Comparison of ENCODE assay signal across 19 cellular contexts in the genomic region with DNA sequence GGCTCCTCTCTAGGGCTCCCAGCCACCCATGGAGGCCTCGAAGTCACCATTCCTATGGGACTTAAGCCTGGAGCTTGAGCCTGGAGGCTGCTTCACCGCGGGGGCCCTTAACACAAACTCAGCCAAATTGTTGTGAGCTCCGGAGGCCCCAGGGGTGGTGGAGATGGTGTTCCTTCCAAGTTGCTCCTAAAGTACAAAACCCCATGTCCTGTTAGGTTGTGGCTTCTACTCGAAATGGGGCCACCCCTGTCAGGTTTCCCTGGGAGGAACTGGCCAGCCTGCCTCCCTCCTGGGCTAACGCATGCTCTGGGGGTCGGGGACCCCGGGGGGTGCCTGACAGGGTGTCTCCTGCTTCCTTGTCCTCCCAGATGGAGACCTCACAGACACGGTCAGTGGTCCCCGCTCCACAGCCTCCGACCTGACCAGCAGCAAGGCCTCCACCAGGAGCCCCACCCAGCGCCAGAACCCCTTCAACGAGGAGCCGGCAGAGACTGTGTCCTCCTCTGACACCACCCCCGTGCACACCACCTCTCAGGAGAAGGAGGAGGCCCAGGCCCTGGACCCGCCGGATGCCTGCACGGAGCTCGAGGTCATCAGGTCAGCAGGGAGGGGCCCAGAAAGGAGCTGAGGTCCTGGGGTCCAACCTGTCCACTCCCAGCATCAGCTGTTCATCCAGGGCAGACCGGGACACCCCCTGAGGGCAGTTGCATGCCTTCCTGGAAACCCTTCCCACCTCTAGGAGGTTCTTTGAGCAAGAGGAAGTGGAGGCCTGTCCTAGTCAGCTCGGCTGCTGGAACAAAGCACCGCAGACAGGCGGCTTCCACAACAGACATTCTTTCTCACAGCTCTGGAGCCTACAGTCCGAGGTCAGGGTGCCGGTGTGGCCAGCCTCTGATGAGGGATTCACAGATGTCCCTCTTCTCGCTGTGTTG. TPM values are rescaled to one million over a fixed set of nuclear protein-coding genes. Genes with fewer than 3 reads are reported as not detected.
A peak's percentile ranks its signal among the peaks of the same experiment; 100 is the strongest.
DNase-seq lines count a peak whose midpoint lies in the region; ATAC-seq, FAIRE-seq and TF ChIP-seq lines count a peak whose summit lies in the region.
"Had no signal": no experiment of that assay in that cellular context is flagged by ENCODE, and none has a peak within 500 bp of the region (broad histone marks: within the 10 kb centered on the region; RNA-seq: fewer than 3 reads in every experiment).

No MANE protein-coding gene starts in this region.

- in situ Hi-C loops in GM12878 (cut with MboI): no loop called here

- CTCF ChIA-PET in GM12878 (lab: Yijun Ruan, JAX): no interaction called here

- SMC1A ChIA-PET in GM12878 (lab: Charles Lee; ENCODE audit: uncharacterized antibody, unreplicated experiment): interaction anchor here (0.6 kb wide), 1 partner anchor 28 kb away, joined by 3 read pairs; no protein-coding TSS in a partner anchor

- no peak overlapping the region for H3K9ac ChIP-seq in GM12878 (ENCODE audit: control insufficient read depth, insufficient read depth, low read length)
- no peak overlapping the region for H3K9ac ChIP-seq in trophoblast cell (ENCODE audit: low read length)

- POLR2A ChIA-PET in GM12878 (lab: Charles Lee): interaction anchor here (0.6 kb wide), 1 partner anchor 13 kb away, joined by 3 read pairs; no protein-coding TSS in a partner anchor
- POLR2A ChIA-PET in naive thymus-derived CD8-positive, alpha-beta T cell (lab: Charles Lee): interaction anchor here (1.3 kb wide), 1 partner anchor 13 kb away, joined by 5 read pairs; no protein-coding TSS in a partner anchor

- peaks cover 6% of the 10 kb centered on the region for H3K27me3 Mint-ChIP-seq in glutamatergic neuron (ENCODE audit: unreplicated experiment)
- no peaks in the 10 kb centered on the region for H3K27me3 Mint-ChIP-seq in naive thymus-derived CD8-positive, alpha-beta T cell
- H3K27me3 Mint-ChIP-seq: IgD-negative memory B cell had no signal

- H4K20me1 ChIP-seq in GM12878 (ENCODE audit: control insufficient read depth, insufficient read depth): no peaks in the 10 kb centered on the region

- TF ChIP-seq POLR2A in GM12878 (IDR thresholded peaks at IDR 0.05; ENCODE audit: low read depth, low read length) (0 out of 2 replicates have a peak, but pooled peaks have one; percentile 25), testis (IDR thresholded peaks at IDR 0.05) (no peak)

- no peak for TF ChIP-seq EP300 in GM12878 (IDR thresholded peaks at IDR 0.05; ENCODE audit: borderline replicate concordance in 1 of 2, control insufficient read depth in 1 of 2, low read depth in 2 of 2, low read length in 2 of 2)

- peaks cover 13% of the 10 kb centered on the region for H3K36me3 ChIP-seq in H7 (replicated peaks; ENCODE audit: control insufficient read depth, insufficient read depth, low read length)
- H3K36me3 ChIP-seq in GM12878 (ENCODE audit: control insufficient read depth in 2 of 2, insufficient read depth in 2 of 2, low read length in 1 of 2): peaks cover 17 to 35% of the 10 kb centered on the region in 2 experiments; a peak in 3 of 4 replicates
- peaks cover 43 to 46% of the 10 kb centered on the region in 2 experiments for H3K36me3 ChIP-seq in trophoblast cell (ENCODE audit: control insufficient read depth in 1 of 2, insufficient read depth in 2 of 2, low read length in 2 of 2)
- no peaks in the 10 kb centered on the region for H3K36me3 ChIP-seq in testis (ENCODE audit: low read depth, missing control alignments)

- no peaks in the 10 kb centered on the region for H3K9me3 ChIP-seq in GM12878 (replicated peaks; ENCODE audit: control insufficient read depth, insufficient read depth, low read length)
- H3K9me3 ChIP-seq in trophoblast cell (ENCODE audit: insufficient read depth, low read depth, low read length): no peaks in the 10 kb centered on the region
- no peaks in the 10 kb centered on the region for H3K9me3 ChIP-seq in testis
- H3K9me3 ChIP-seq: SJSA1 had no signal

- no peaks in the 10 kb centered on the region for H3K79me2 ChIP-seq in GM12878 (ENCODE audit: control insufficient read depth, insufficient read depth, low read length)
- no peaks in the 10 kb centered on the region for H3K79me2 ChIP-seq in trophoblast cell (ENCODE audit: control insufficient read depth, insufficient read depth, low read length, poor library complexity)

- no peak for TF ChIP-seq CTCF in GM12878 (IDR thresholded peaks at IDR 0.05 in 2 of 3, conservative IDR thresholded peaks at IDR 0.05 in 1 of 3; ENCODE audit: control insufficient read depth in 2 of 3, extremely low read depth in 1 of 3, insufficient read depth in 1 of 3, low read depth in 3 of 3, low read length in 3 of 3)
- no peak for TF ChIP-seq CTCF in glutamatergic neuron (IDR thresholded peaks at IDR 0.05; ENCODE audit: partially characterized antibody, unreplicated experiment)
- no peak for TF ChIP-seq CTCF in testis (IDR thresholded peaks at IDR 0.05)

- no peak for ATAC-seq in GM12878
- ATAC-seq in GM18502 (IDR thresholded peaks at IDR 0.05; ENCODE audit: poor library complexity, unreplicated experiment): no peak
- ATAC-seq in naive thymus-derived CD8-positive, alpha-beta T cell: no peak

- RAD21 ChIA-PET in GM12878 (lab: Charles Lee; ENCODE audit: unreplicated experiment): no interaction called here

- peaks cover 29% of the 10 kb centered on the region for H3K4me1 Mint-ChIP-seq in glutamatergic neuron (ENCODE audit: low read depth, unreplicated experiment)
- H3K4me1 Mint-ChIP-seq in naive thymus-derived CD8-positive, alpha-beta T cell: peaks cover 0 to 2% (median 0%) of the 10 kb centered on the region in 4 donors
- H3K4me1 Mint-ChIP-seq: IgD-negative memory B cell had no signal

- peak overlapping the region; percentile 53 for H3K27ac Mint-ChIP-seq in glutamatergic neuron (ENCODE audit: unreplicated experiment)
- no peak overlapping the region for H3K27ac Mint-ChIP-seq in naive thymus-derived CD8-positive, alpha-beta T cell

- peak overlapping the region; percentile 37 for H3K4me3 Mint-ChIP-seq in glutamatergic neuron (ENCODE audit: unreplicated experiment)
- H3K4me3 Mint-ChIP-seq in naive thymus-derived CD8-positive, alpha-beta T cell: no peak overlapping the region
- H3K4me3 Mint-ChIP-seq: IgD-negative memory B cell had no signal

- H3K4me1 ChIP-seq in GM12878 (ENCODE audit: control insufficient read depth, insufficient read depth, low read length) (no peaks in the 10 kb centered on the region), trophoblast cell (ENCODE audit: control insufficient read depth in 1 of 2, insufficient read depth in 2 of 2, low read length in 2 of 2) (peaks cover 40 to 46% of the 10 kb centered on the region in 2 experiments), testis (peaks cover 11% of the 10 kb centered on the region)
- H3K4me1 ChIP-seq: SJSA1 had no signal

- H3K23ac ChIP-seq in trophoblast cell (ENCODE audit: low read length): no peak overlapping the region

- H3K27me3 ChIP-seq in H7 (ENCODE audit: control insufficient read depth, insufficient read depth, low read length) (no peaks in the 10 kb centered on the region), GM12878 (replicated peaks in 1 of 2; ENCODE audit: control insufficient read depth in 2 of 2, insufficient read depth in 2 of 2, low read length in 1 of 2) (no peaks in the 10 kb centered on the region), trophoblast cell (ENCODE audit: insufficient read depth, low read length) (no peaks in the 10 kb centered on the region), testis (no peaks in the 10 kb centered on the region)
- H3K27me3 ChIP-seq: SJSA1 had no signal

- no peak overlapping the region for H3K4ac ChIP-seq in trophoblast cell (ENCODE audit: low read depth, low read length)

- no peak overlapping the region for H4K12ac ChIP-seq in trophoblast cell (ENCODE audit: low read depth, low read length)

- no peak overlapping the region for H3K4me3 ChIP-seq in H7 (ENCODE audit: insufficient read depth, low read depth, low read length)
- H3K4me3 ChIP-seq in GM12878: no peak overlapping the region
- no peak overlapping the region for H3K4me3 ChIP-seq in trophoblast cell (ENCODE audit: low read depth, low read length)
- H3K4me3 ChIP-seq in testis: no peak overlapping the region
- H3K4me3 ChIP-seq: SJSA1 had no signal

- no peak overlapping the region for H3K14ac ChIP-seq in trophoblast cell (ENCODE audit: low read length)

- H3K27ac ChIP-seq in GM12878 (ENCODE audit: control insufficient read depth, insufficient read depth): no peak overlapping the region
- peak overlapping the region; percentile 18 for H3K27ac ChIP-seq in trophoblast cell (ENCODE audit: low read depth, low read length)
- H3K27ac ChIP-seq in testis: peak overlapping the region in 1 of 2 donors; percentile 24
- H3K27ac ChIP-seq: SJSA1 had no signal

- H3K79me1 ChIP-seq in trophoblast cell (ENCODE audit: low read length): peaks cover 7% of the 10 kb centered on the region

- no peak overlapping the region for H4K8ac ChIP-seq in trophoblast cell (ENCODE audit: low read depth, low read length)

- no peak overlapping the region for H3K18ac ChIP-seq in trophoblast cell (ENCODE audit: low read length)

- no peak overlapping the region for H2AK5ac ChIP-seq in trophoblast cell (ENCODE audit: low read length)

- WGBS in GM12878 (ENCODE audit: insufficient coverage, insufficient replicate concordance, low lambda C conversion rate, missing lambda C conversion rate): 90% methylated on average over 23 of the region's 26 CpGs
- no CpG with 5 or more reads among the region's 26 CpGs for WGBS in trophoblast cell (ENCODE audit: extremely low coverage, insufficient coverage, insufficient read length)
- WGBS in testis, 2 donors: 74 to 78% methylated on average over 12 to 21 of the region's 26 CpGs

- no TSS peak for BruUV-seq in GM12878 (replicated peaks; lab: Mats Ljungman, UMichigan)

- H2AFZ ChIP-seq in GM12878 (ENCODE audit: control insufficient read depth, low read depth, low read length) (no peak overlapping the region), trophoblast cell (ENCODE audit: insufficient read depth, low read length, poor library complexity) (no peak overlapping the region)

- FAIRE-seq in GM12878 (lab: Jason Lieb, UNC): no peak
- FAIRE-seq: A204.1 had no signal

- H3K9me3 Mint-ChIP-seq in glutamatergic neuron (ENCODE audit: unreplicated experiment): peaks cover 18% of the 10 kb centered on the region
- H3K9me3 Mint-ChIP-seq in naive thymus-derived CD8-positive, alpha-beta T cell: no peaks in the 10 kb centered on the region
- H3K9me3 Mint-ChIP-seq: IgD-negative memory B cell had no signal

- H3K36me3 Mint-ChIP-seq in glutamatergic neuron (ENCODE audit: unreplicated experiment): peaks cover 4% of the 10 kb centered on the region
- H3K36me3 Mint-ChIP-seq in naive thymus-derived CD8-positive, alpha-beta T cell: peaks cover 0 to 56% (median 0%) of the 10 kb centered on the region in 3 donors
- H3K36me3 Mint-ChIP-seq: IgD-negative memory B cell had no signal

- no peak overlapping the region for H2BK12ac ChIP-seq in trophoblast cell (ENCODE audit: low read length)

- no peak overlapping the region for H4K91ac ChIP-seq in trophoblast cell (ENCODE audit: low read depth, low read length)

- peak; percentile 64 for DNase-seq in H7
- no peak for DNase-seq in GM12878 (ENCODE audit: low read depth, low spot score)
- no peak for DNase-seq in glutamatergic neuron
- DNase-seq in trophoblast cell: peak; percentile 84 to 87
- no peak for DNase-seq in testis
- no peak for DNase-seq in naive thymus-derived CD8-positive, alpha-beta T cell
- DNase-seq in activated CD8-positive, alpha-beta memory T cell treated with anti-CD3 and anti-CD28 coated beads, Interleukin-2, amount 50 U/mL, for 4 hours: no peak
- DNase-seq: C1 segment of cervical spinal cord, COR-L47, MV-4-11, NCI-H1417 treated with DMSO at 0.1 percent for 48 hours, NCI-H2081 treated with DMSO at 0.1 percent for 48 hours, NCI-H524 treated with DMSO at 0.1 percent for 48 hours had no signal

- H2BK120ac ChIP-seq in trophoblast cell (ENCODE audit: insufficient read depth, low read length, poor library complexity): no peak overlapping the region

- TF ChIP-seq RAD21 in GM12878 (IDR thresholded peaks at IDR 0.05; ENCODE audit: insufficient read depth, low read depth, low read length): no peak

- no peak overlapping the region for H3K4me2 ChIP-seq in GM12878 (ENCODE audit: control insufficient read depth, insufficient read depth)
- no peak overlapping the region for H3K4me2 ChIP-seq in trophoblast cell (ENCODE audit: low read length)

- H2BK5ac ChIP-seq in trophoblast cell (ENCODE audit: low read depth, low read length, poor library complexity): no peak overlapping the region

- intact Hi-C loops in GM12878 (cut with micrococcal nuclease; ENCODE audit: unreplicated experiment): no loop called here
- intact Hi-C loops in testis (cut with DNase I; ENCODE audit: low total_unique reads): no loop called here

RNA-seq across cellular contexts. Expression of gene SLC25A34, which starts 10.8 kb away (rescaled TPM):
- total RNA-seq in H7 (2014; rRNA removed; shearing (Covaris generic)): 0.70 and 1.7 TPM in 2 replicates
- 0.40 and 0.54 TPM in 2 replicates for total RNA-seq in GM12878 (2013; cell fraction: nucleolus; rRNA removed)
- total RNA-seq in GM12878 (2014; rRNA removed) (0.34 and 0.82 TPM in 2 replicates), GM12878 (2014; rRNA removed; fragmentation: Illumina TruSeq; extraction: Trizol) (0.28 and 0.45 TPM in 2 replicates), GM12878 (2021) (0.69 and 0.90 TPM in 2 replicates), glutamatergic neuron (ENCODE audit: unreplicated experiment) (4.1 TPM), testis (1 to 10 TPM; 2.5 to 3.8 TPM)
- polyA plus RNA-seq in GM12878 (2011; ENCODE audit: low read depth): 0.14 TPM
- polyA plus RNA-seq in GM12878 (2011; rRNA removed) (0.10 and 0.30 TPM in 2 replicates), GM12878 (2014; fragmentation: Illumina TruSeq; extraction: Trizol) (0.35 and 0.48 TPM in 2 replicates), GM12878 (2014; fragmentation: Nextera tagmentation; extraction: Ambion mirVana) (under 1 TPM; 0.02 to 0.13 TPM), GM12878 (2014; rRNA removed) (1.6 and 2.0 TPM in 2 replicates), GM12878 (2016; fragmentation: Nextera tagmentation; extraction: Ambion mirVana) (under 1 TPM; 0.05 to 0.50 TPM), testis (ENCODE audit: insufficient read depth, low read depth, low replicate concordance) (2.6 TPM)
- polyA plus RNA-seq in GM12878 (2011; cell fraction: cytosol; rRNA removed): 0.28 and 0.38 TPM in 2 replicates
- polyA plus RNA-seq in GM12878 (2011; cell fraction: nucleus; rRNA removed): 0.97 and 1.1 TPM in 2 replicates
- 0.32 and 0.38 TPM in 2 replicates for polyA plus RNA-seq in GM12878 (2012)
- polyA minus RNA-seq in GM12878 (2011; rRNA and poly(A)+ RNA removed): 0.15 and 0.57 TPM in 2 replicates
- not detected in 2 replicates for polyA minus RNA-seq in GM12878 (2011; cell fraction: cytosol; rRNA and poly(A)+ RNA removed)
- 0.48 and 0.77 TPM in 2 replicates for polyA minus RNA-seq in GM12878 (2011; cell fraction: nucleus; rRNA and poly(A)+ RNA removed)
- 0.42 and 0.44 TPM in 2 replicates for polyA plus RNA-seq in trophoblast cell (2013)
- total RNA-seq in naive thymus-derived CD8-positive, alpha-beta T cell: 1 to 10 TPM; 2.6 to 3.5 TPM
- polyA plus RNA-seq in naive thymus-derived CD8-positive, alpha-beta T cell: under 1 TPM; 0.09 to 0.30 (median 0.13) TPM
- polyA plus RNA-seq: IgD-negative memory B cell had no signal

RNA-seq across cellular contexts. Expression of gene TMEM82, which starts 17.1 kb away (rescaled TPM):
- 1.00 and 2.2 TPM in 2 replicates for total RNA-seq in H7 (2014; rRNA removed; shearing (Covaris generic))
- total RNA-seq in GM12878 (2013; cell fraction: nucleolus; rRNA removed): not detected in 2 replicates
- total RNA-seq in GM12878 (2014; rRNA removed) (not detected in 2 replicates), GM12878 (2014; rRNA removed; fragmentation: Illumina TruSeq; extraction: Trizol) (not detected in 2 replicates), GM12878 (2021) (not detected in 2 replicates), glutamatergic neuron (ENCODE audit: unreplicated experiment) (not detected), testis (not detected)
- polyA plus RNA-seq in GM12878 (2011; ENCODE audit: low read depth): not detected
- polyA plus RNA-seq in GM12878 (2011; rRNA removed) (not detected in 2 replicates), GM12878 (2014; fragmentation: Illumina TruSeq; extraction: Trizol) (not detected in 2 replicates), GM12878 (2014; fragmentation: Nextera tagmentation; extraction: Ambion mirVana) (not detected), GM12878 (2014; rRNA removed) (not detected in 2 replicates), GM12878 (2016; fragmentation: Nextera tagmentation; extraction: Ambion mirVana) (not detected), testis (ENCODE audit: insufficient read depth, low read depth, low replicate concordance) (not detected)
- not detected in 2 replicates for polyA plus RNA-seq in GM12878 (2011; cell fraction: cytosol; rRNA removed)
- not detected in 2 replicates for polyA plus RNA-seq in GM12878 (2011; cell fraction: nucleus; rRNA removed)
- polyA plus RNA-seq in GM12878 (2012): not detected in 2 replicates
- polyA minus RNA-seq in GM12878 (2011; rRNA and poly(A)+ RNA removed): not detected in 2 replicates
- not detected in 2 replicates for polyA minus RNA-seq in GM12878 (2011; cell fraction: cytosol; rRNA and poly(A)+ RNA removed)
- not detected in 2 replicates for polyA minus RNA-seq in GM12878 (2011; cell fraction: nucleus; rRNA and poly(A)+ RNA removed)
- 0.06 and 0.08 TPM in 2 replicates for polyA plus RNA-seq in trophoblast cell (2013)
- total RNA-seq in naive thymus-derived CD8-positive, alpha-beta T cell: not detected
- not detected for polyA plus RNA-seq in naive thymus-derived CD8-positive, alpha-beta T cell
- total RNA-seq: OCI-LY7, RPMI7951, SJSA1 had no signal
- polyA plus RNA-seq: IgD-negative memory B cell had no signal

RNA-seq across cellular contexts. Expression of gene FBLIM1, which starts 33.4 kb away (rescaled TPM):
- total RNA-seq in H7 (2014; rRNA removed; shearing (Covaris generic)): 91.0 and 95.6 TPM in 2 replicates
- total RNA-seq in GM12878 (2013; cell fraction: nucleolus; rRNA removed): not detected in 2 replicates
- total RNA-seq in GM12878 (2014; rRNA removed): not detected in 2 replicates
- not detected in 2 replicates for total RNA-seq in GM12878 (2014; rRNA removed; fragmentation: Illumina TruSeq; extraction: Trizol)
- total RNA-seq in GM12878 (2021): 0.13 and 0.53 TPM in 2 replicates
- not detected for polyA plus RNA-seq in GM12878 (2011; ENCODE audit: low read depth)
- 0.03 TPM in 1 of 2 replicates, not detected in the other for polyA plus RNA-seq in GM12878 (2011; rRNA removed)
- polyA plus RNA-seq in GM12878 (2011; cell fraction: cytosol; rRNA removed): 0.03 TPM in 1 of 2 replicates, not detected in the other
- not detected in 2 replicates for polyA plus RNA-seq in GM12878 (2011; cell fraction: nucleus; rRNA removed)
- not detected in 2 replicates for polyA plus RNA-seq in GM12878 (2012)
- polyA plus RNA-seq in GM12878 (2014; fragmentation: Illumina TruSeq; extraction: Trizol): not detected in 2 replicates
- polyA plus RNA-seq in GM12878 (2014; fragmentation: Nextera tagmentation; extraction: Ambion mirVana): not detected
- polyA plus RNA-seq in GM12878 (2014; rRNA removed): not detected in 2 replicates
- polyA plus RNA-seq in GM12878 (2016; fragmentation: Nextera tagmentation; extraction: Ambion mirVana): not detected
- not detected in 2 replicates for polyA minus RNA-seq in GM12878 (2011; rRNA and poly(A)+ RNA removed)
- not detected in 2 replicates for polyA minus RNA-seq in GM12878 (2011; cell fraction: cytosol; rRNA and poly(A)+ RNA removed)
- not detected in 2 replicates for polyA minus RNA-seq in GM12878 (2011; cell fraction: nucleus; rRNA and poly(A)+ RNA removed)
- total RNA-seq in glutamatergic neuron (ENCODE audit: unreplicated experiment): 29.9 TPM
- polyA plus RNA-seq in trophoblast cell (2013): 88.4 and 91.1 TPM in 2 replicates
- total RNA-seq in testis: 10 to 100 TPM; 32.8 to 52.5 TPM
- polyA plus RNA-seq in testis (ENCODE audit: insufficient read depth, low read depth, low replicate concordance): 23.3 TPM
- total RNA-seq in naive thymus-derived CD8-positive, alpha-beta T cell: not detected
- polyA plus RNA-seq in naive thymus-derived CD8-positive, alpha-beta T cell: not detected
- total RNA-seq: OCI-LY7 had no signal
- polyA plus RNA-seq: IgD-negative memory B cell had no signal

RNA-seq across cellular contexts. Expression of gene PLEKHM2, which starts 41.1 kb away (rescaled TPM):
- total RNA-seq in H7 (2014; rRNA removed; shearing (Covaris generic)): 79.0 and 79.6 TPM in 2 replicates
- total RNA-seq in GM12878 (2013; cell fraction: nucleolus; rRNA removed): 27.6 and 32.4 TPM in 2 replicates
- total RNA-seq in GM12878 (2014; rRNA removed): 20.9 and 25.8 TPM in 2 replicates
- 14.0 and 18.3 TPM in 2 replicates for total RNA-seq in GM12878 (2014; rRNA removed; fragmentation: Illumina TruSeq; extraction: Trizol)
- total RNA-seq in GM12878 (2021): 48.9 and 55.2 TPM in 2 replicates
- polyA plus RNA-seq in GM12878 (2011; ENCODE audit: low read depth): 12.7 TPM
- 15.9 and 41.0 TPM in 2 replicates for polyA plus RNA-seq in GM12878 (2011; rRNA removed)
- polyA plus RNA-seq in GM12878 (2011; cell fraction: cytosol; rRNA removed): 41.6 and 44.7 TPM in 2 replicates
- 104 and 109 TPM in 2 replicates for polyA plus RNA-seq in GM12878 (2011; cell fraction: nucleus; rRNA removed)
- 28.8 and 32.5 TPM in 2 replicates for polyA plus RNA-seq in GM12878 (2012)
- polyA plus RNA-seq in GM12878 (2014; fragmentation: Illumina TruSeq; extraction: Trizol): 7.4 and 20.2 TPM in 2 replicates
- under 1 TPM; 0.37 to 0.53 TPM for polyA plus RNA-seq in GM12878 (2014; fragmentation: Nextera tagmentation; extraction: Ambion mirVana)
- 38.6 and 47.2 TPM in 2 replicates for polyA plus RNA-seq in GM12878 (2014; rRNA removed)
- polyA plus RNA-seq in GM12878 (2016; fragmentation: Nextera tagmentation; extraction: Ambion mirVana): 1 to 10 TPM; 6.8 to 7.9 TPM
- 21.9 and 39.1 TPM in 2 replicates for polyA minus RNA-seq in GM12878 (2011; rRNA and poly(A)+ RNA removed)
- 22.9 and 24.8 TPM in 2 replicates for polyA minus RNA-seq in GM12878 (2011; cell fraction: cytosol; rRNA and poly(A)+ RNA removed)
- 12.6 and 18.6 TPM in 2 replicates for polyA minus RNA-seq in GM12878 (2011; cell fraction: nucleus; rRNA and poly(A)+ RNA removed)
- 66.9 TPM for total RNA-seq in glutamatergic neuron (ENCODE audit: unreplicated experiment)
- 53.4 and 55.2 TPM in 2 replicates for polyA plus RNA-seq in trophoblast cell (2013)
- 10 to 100 TPM; 61.9 to 70.2 TPM for total RNA-seq in testis
- 98.4 TPM for polyA plus RNA-seq in testis (ENCODE audit: insufficient read depth, low read depth, low replicate concordance)
- total RNA-seq in naive thymus-derived CD8-positive, alpha-beta T cell: 10 to 100 TPM; 60.3 to 66.7 TPM
- 10 to 100 TPM in 1 of 3 donors, 1 to 10 TPM in 2; 5.4 to 13.8 (median 5.4) TPM for polyA plus RNA-seq in naive thymus-derived CD8-positive, alpha-beta T cell

Comparison
In these comparisons a context has a peak if more than half of its experiments do, and no peak if none do; other contexts are left out.
1. DNase-seq: peak in H7 (single experiment) and trophoblast cell (2 of 2); none in GM12878 (single experiment), glutamatergic neuron (single experiment), testis (single experiment), naive thymus-derived CD8-positive, alpha-beta T cell (0 of 10) and activated CD8-positive, alpha-beta memory T cell treated with anti-CD3 and anti-CD28 coated beads, Interleukin-2, amount 50 U/mL, for 4 hours (single experiment).
2. RNA of gene FBLIM1, which starts 33.4 kb away (total RNA-seq): 91.0 to 95.6 TPM in H7, 32.8 to 52.5 TPM in testis and 29.9 TPM in glutamatergic neuron (single experiment); not detected in naive thymus-derived CD8-positive, alpha-beta T cell and 0.13 to 0.53 TPM in GM12878; every median in the first group is over 10 times any median in the second.